ENCODE assay signal across 8 cellular contexts in the genomic region with DNA sequence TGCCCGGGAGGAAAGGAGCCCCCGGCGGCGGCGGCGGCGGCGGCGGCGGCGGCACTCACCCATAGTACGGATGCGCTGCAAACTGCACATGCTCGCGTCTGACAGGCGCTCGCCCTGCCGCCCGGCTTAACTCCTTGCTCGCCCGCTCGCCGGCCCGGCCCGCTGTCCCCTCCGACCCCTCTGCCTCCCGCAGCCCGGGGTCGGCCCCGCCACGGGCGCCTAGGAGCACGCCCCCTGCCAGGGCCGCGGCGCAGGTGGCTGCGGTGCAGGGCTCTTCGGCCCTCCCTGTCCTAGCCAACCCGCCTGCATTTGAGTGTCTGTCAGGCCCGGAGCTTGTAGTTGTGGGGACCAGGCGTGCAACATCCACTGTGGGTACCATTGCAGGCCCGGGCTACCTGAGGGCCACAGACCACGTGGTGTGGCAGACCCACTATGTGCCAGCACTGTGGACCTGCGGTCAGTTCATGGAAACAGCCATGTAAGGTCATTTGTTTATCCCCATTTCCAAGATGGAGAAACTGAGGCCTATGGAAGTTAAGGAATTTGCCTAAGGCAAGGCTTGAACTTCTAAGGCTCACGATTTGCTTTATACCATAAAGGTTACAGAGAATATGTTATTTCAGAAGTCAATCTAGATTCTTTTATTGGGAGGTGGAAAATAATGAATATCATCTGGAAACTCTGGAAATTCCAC. TPM values are rescaled to one million over a fixed set of nuclear protein-coding genes. Genes with fewer than 3 reads are reported as not detected.
DNase-seq lines count a peak whose midpoint lies in the region; TF ChIP-seq lines count a peak whose summit lies in the region.

No MANE protein-coding gene starts in this region.

- no peaks in the 10 kb centered on the region for H3K36me3 ChIP-seq in osteoblast (ENCODE audit: insufficient read depth, low read length)

- H3K79me2 ChIP-seq in osteoblast (ENCODE audit: insufficient read depth, low read length), result no peaks in the 10 kb centered on the region

- H3K27ac ChIP-seq in HL-60 (replicated peaks) (no peak overlapping the region), osteoblast (ENCODE audit: low read depth, low read length) (no peak overlapping the region)

- peak; percentile 45 for DNase-seq in activated naive CD4-positive, alpha-beta T cell treated with Interleukin-2 at 50 U/mL for 16 hours
- DNase-seq in activated naive CD4-positive, alpha-beta T cell (lab: John Stamatoyannopoulos, UW), result no peak
- DNase-seq in HL-60 (ENCODE audit: low read depth in 1 of 2, low spot score in 1 of 2), result no peak
- peak; percentile 48 for DNase-seq in activated CD8-positive, alpha-beta memory T cell treated with anti-CD3 and anti-CD28 coated beads, Interleukin-2, amount 50 U/mL, for 4 hours
- peak; percentile 10 for DNase-seq in fibroblast of pulmonary artery (ENCODE audit: low read depth)
- peak; percentile 88 for DNase-seq in osteoblast (ENCODE audit: insufficient read length, low spot score, missing footprints)
- no peak for DNase-seq in T-helper 9 cell
- DNase-seq in amniotic stem cell (lab: John Stamatoyannopoulos, UW), result no peak

- H3K4me1 ChIP-seq in osteoblast (ENCODE audit: insufficient read depth, low read length), result peaks cover 4% of the 10 kb centered on the region

- H3K4me3 ChIP-seq in HL-60 (replicated peaks; ENCODE audit: insufficient read depth, low read length) (peak overlapping the region; percentile 57), fibroblast of pulmonary artery (replicated peaks; ENCODE audit: low read depth, low read length) (peak overlapping the region; percentile 63), osteoblast (ENCODE audit: insufficient read depth, low read length) (peak overlapping the region; percentile 84)

- no peak for TF ChIP-seq CTCF in HL-60 (IDR thresholded peaks at IDR 0.05; ENCODE audit: insufficient read depth, low read length)
- TF ChIP-seq CTCF in fibroblast of pulmonary artery (IDR thresholded peaks at IDR 0.05; ENCODE audit: low read length, missing control alignments), result no peak
- TF ChIP-seq CTCF in osteoblast (IDR thresholded peaks at IDR 0.05; ENCODE audit: extremely low read depth, low read depth, low read length), result no peak

- H4K20me1 ChIP-seq in osteoblast (ENCODE audit: insufficient read depth, low read length), result no peaks in the 10 kb centered on the region

- H3K9me3 ChIP-seq in osteoblast (ENCODE audit: low read depth, low read length), result no peaks in the 10 kb centered on the region

- peaks cover 6% of the 10 kb centered on the region for H3K27me3 ChIP-seq in HL-60 (ENCODE audit: insufficient read depth, poor library complexity, severe bottlenecking)
- H3K27me3 ChIP-seq in osteoblast (ENCODE audit: insufficient read depth, low read length), result peaks cover 51% of the 10 kb centered on the region

- H3K4me2 ChIP-seq in osteoblast (ENCODE audit: insufficient read depth, low read length), result peak overlapping the region; percentile 79

- H2AFZ ChIP-seq in osteoblast (ENCODE audit: low read length), result no peak overlapping the region

RNA-seq across cellular contexts. Expression of a gene that starts 17.6 kb away (rescaled TPM):
- total RNA-seq in osteoblast, result 0.59 and 1.1 TPM in 2 replicates

RNA-seq across cellular contexts. Expression of a gene that starts 27.0 kb away (rescaled TPM):
- 5.8 and 8.3 TPM in 2 replicates for total RNA-seq in osteoblast

Comparison
In these comparisons a context has a peak if more than half of its experiments do, and no peak if none do; other contexts are left out.
1. DNase-seq: peak in activated naive CD4-positive, alpha-beta T cell treated with Interleukin-2 at 50 U/mL for 16 hours (single experiment), activated CD8-positive, alpha-beta memory T cell treated with anti-CD3 and anti-CD28 coated beads, Interleukin-2, amount 50 U/mL, for 4 hours (single experiment), fibroblast of pulmonary artery (single experiment) and osteoblast (single experiment); none in activated naive CD4-positive, alpha-beta T cell (0 of 4), HL-60 (0 of 2), T-helper 9 cell (single experiment) and amniotic stem cell (single experiment).
2. Peak in every context shown above with its lines, with median percentiles within 50 percentile points of each other: H3K4me3 ChIP-seq.